15 cellular contexts compared by ENCODE assay signal in the genomic region with DNA sequence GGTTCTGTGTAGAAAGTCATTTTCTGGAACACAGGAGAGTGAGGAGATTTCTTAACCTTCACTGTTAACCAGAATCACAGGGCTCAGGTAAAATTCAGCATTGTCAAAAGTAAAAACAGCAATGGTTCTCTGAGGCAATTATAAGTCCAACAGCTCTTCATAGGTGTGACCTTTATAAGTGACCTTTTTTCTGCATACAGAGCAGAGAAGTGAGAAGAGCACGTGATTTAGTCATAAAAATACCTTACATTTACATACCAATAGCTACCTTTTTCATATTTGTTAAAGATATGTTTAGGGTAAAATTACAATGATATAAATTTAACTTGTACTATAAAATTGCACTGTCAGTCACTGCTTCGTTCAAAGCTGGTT.
A peak's percentile ranks its signal among the peaks of the same experiment; 100 is the strongest.
DNase-seq lines count a peak whose midpoint lies in the region; ATAC-seq and TF ChIP-seq lines count a peak whose summit lies in the region.
"Had no signal": no experiment of that assay in that cellular context is flagged by ENCODE, and none has a peak within 500 bp of the region (broad histone marks: within the 10 kb centered on the region; RNA-seq: fewer than 3 reads in every experiment).

No MANE protein-coding gene starts in this region.

- DNase-seq in SKM-1 treated with dmso at 0.1 percent for 144 hours (lab: John Stamatoyannopoulos, UW; ENCODE audit: unreplicated experiment) (no peak), T-helper 2 cell (no peak), GM13977 (ENCODE audit: low spot score) (no peak)
- DNase-seq: C1 segment of cervical spinal cord; Calu3; CD4-positive, alpha-beta memory T cell; COR-L47; DMS53; DMS79 treated with DMSO at 0.1 percent for 48 hours; GOT3; HFFc6 had no signal

- H3K9me3 Mint-ChIP-seq in stimulated activated memory B cell treated with anti-CD40 and anti-IgM and Interleukin-4, amounts not matched to agents 10 μg/mL and 1 μg/mL and 100 μg/mL, for 72 hours: no peaks in the 10 kb centered on the region

- peaks cover 18% of the 10 kb centered on the region for H3K4me1 ChIP-seq in BLaER1
- peaks cover 21% of the 10 kb centered on the region for H3K4me1 ChIP-seq in OCI-LY3 (ENCODE audit: low read length)

- H3K4me2 ChIP-seq in BLaER1 (0 out of 2 replicates have a peak overlapping the region, but pooled peaks have one; percentile 50), OCI-LY3 (ENCODE audit: low read length) (peak overlapping the region; percentile 46)

- H4K20me1 ChIP-seq in BLaER1 (no peaks in the 10 kb centered on the region), OCI-LY3 (ENCODE audit: insufficient read depth, low read length) (no peaks in the 10 kb centered on the region)

- no peaks in the 10 kb centered on the region for H3K36me3 Mint-ChIP-seq in stimulated activated memory B cell treated with anti-CD40 and anti-IgM and Interleukin-4, amounts not matched to agents 10 μg/mL and 1 μg/mL and 100 μg/mL, for 72 hours
- H3K36me3 Mint-ChIP-seq: CD4-positive, alpha-beta memory T cell had no signal

- no peak overlapping the region for H3K9ac ChIP-seq in BLaER1
- no peak overlapping the region for H3K9ac ChIP-seq in OCI-LY3 (ENCODE audit: low read length)

- H3K36me3 ChIP-seq in BLaER1: no peaks in the 10 kb centered on the region
- H3K36me3 ChIP-seq in OCI-LY3 (replicated peaks; ENCODE audit: low read depth, low read length): no peaks in the 10 kb centered on the region
- H3K36me3 ChIP-seq: HAP-1 had no signal

- in situ Hi-C loops in GM13977 (cut with MboI; ENCODE audit: low pct_unique_long_range_greater_than_20kb, low sequenced_read_pairs, unreplicated experiment): no loop called here

- H3K27ac ChIP-seq in BLaER1 (no peak overlapping the region), OCI-LY3 (ENCODE audit: low read length) (peak overlapping the region; percentile 36)

- no peak overlapping the region for H3K4me3 ChIP-seq in BLaER1
- no peak overlapping the region for H3K4me3 ChIP-seq in OCI-LY3 (ENCODE audit: low read length)
- H3K4me3 ChIP-seq: HAP-1 had no signal

- no peak for TF ChIP-seq CTCF in OCI-LY3 (IDR thresholded peaks at IDR 0.05; ENCODE audit: low read depth, low read length)
- no peak for TF ChIP-seq CTCF in GM13977 (IDR thresholded peaks at IDR 0.05; ENCODE audit: extremely low read depth, insufficient read depth, missing control alignments)

- H3K27me3 ChIP-seq in BLaER1 (no peaks in the 10 kb centered on the region), OCI-LY3 (ENCODE audit: low read depth, low read length) (peaks cover 15% of the 10 kb centered on the region; the same call in 1 of the 2 replicates)

- peak overlapping the region; percentile 61 for H3K27ac Mint-ChIP-seq in stimulated activated memory B cell treated with anti-CD40 and anti-IgM and Interleukin-4, amounts not matched to agents 10 μg/mL and 1 μg/mL and 100 μg/mL, for 72 hours
- H3K27ac Mint-ChIP-seq: HFFc6 had no signal

- H2AFZ ChIP-seq in OCI-LY3 (ENCODE audit: low read depth, low read length): no peak overlapping the region

- H3K4me1 Mint-ChIP-seq in stimulated activated memory B cell treated with anti-CD40 and anti-IgM and Interleukin-4, amounts not matched to agents 10 μg/mL and 1 μg/mL and 100 μg/mL, for 72 hours: peaks cover 15% of the 10 kb centered on the region

- H3K79me2 ChIP-seq in OCI-LY3 (ENCODE audit: low read length): no peaks in the 10 kb centered on the region

- no peaks in the 10 kb centered on the region for H3K9me3 ChIP-seq in BLaER1
- no peaks in the 10 kb centered on the region for H3K9me3 ChIP-seq in OCI-LY3 (ENCODE audit: insufficient read depth, low read length)
- H3K9me3 ChIP-seq: HAP-1 had no signal

- peak; percentile 46 for ATAC-seq in stimulated activated memory B cell treated with anti-CD40 and anti-IgM and Interleukin-4, amounts not matched to agents 10 μg/mL and 1 μg/mL and 100 μg/mL, for 72 hours

- peaks cover 14% of the 10 kb centered on the region for H3K27me3 Mint-ChIP-seq in stimulated activated memory B cell treated with anti-CD40 and anti-IgM and Interleukin-4, amounts not matched to agents 10 μg/mL and 1 μg/mL and 100 μg/mL, for 72 hours

- H3K4me3 Mint-ChIP-seq in stimulated activated memory B cell treated with anti-CD40 and anti-IgM and Interleukin-4, amounts not matched to agents 10 μg/mL and 1 μg/mL and 100 μg/mL, for 72 hours: no peak overlapping the region
- H3K4me3 Mint-ChIP-seq: HFFc6 had no signal
